Comparison of ENCODE assay signal across 8 cellular contexts in the genomic region with DNA sequence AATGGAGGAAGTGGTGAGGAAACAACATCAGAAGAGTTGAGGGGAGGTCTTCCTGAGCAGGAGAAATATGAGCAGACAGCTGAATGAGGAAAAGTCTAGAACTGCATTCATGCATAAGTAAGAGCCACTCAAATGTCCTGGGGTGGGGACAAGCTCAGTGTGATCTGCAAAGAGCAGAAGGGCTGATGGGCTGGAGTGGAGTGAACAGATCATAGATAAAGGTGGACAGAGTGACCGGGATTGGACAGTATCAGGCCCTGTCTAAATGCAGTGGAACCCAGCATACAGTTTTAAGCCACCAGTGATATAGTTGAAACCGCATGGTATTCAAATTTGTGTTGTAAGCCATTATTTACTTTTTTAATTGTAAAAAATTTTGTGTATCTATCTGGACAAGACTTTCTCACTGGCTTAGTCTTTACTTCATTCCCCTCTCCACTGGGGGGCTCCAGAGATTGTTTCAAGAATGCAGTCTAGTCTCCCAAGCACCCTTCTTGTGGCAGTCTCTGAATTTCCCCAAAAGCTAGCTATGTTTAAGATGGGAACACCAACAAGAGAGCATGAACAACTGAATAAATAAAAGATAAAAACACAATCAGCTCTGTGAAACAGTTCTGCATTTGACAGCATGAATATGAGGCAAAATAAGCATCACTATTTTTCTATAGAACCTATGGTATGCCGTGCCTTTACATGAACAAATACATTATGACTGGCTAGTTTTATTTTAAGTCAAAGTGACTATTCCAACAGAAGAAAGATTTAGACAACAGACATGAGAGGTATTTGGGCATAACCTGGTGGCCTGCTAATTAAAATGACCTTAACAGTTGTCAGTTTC. TPM values are rescaled to one million over a fixed set of nuclear protein-coding genes. Genes with fewer than 3 reads are reported as not detected.
DNase-seq lines count a peak whose midpoint lies in the region; ATAC-seq and TF ChIP-seq lines count a peak whose summit lies in the region.

No MANE protein-coding gene starts in this region.

- no peak for TF ChIP-seq POLR2A in thyroid gland (IDR thresholded peaks at IDR 0.05)

- no peaks in the 10 kb centered on the region for H3K36me3 ChIP-seq in thyroid gland

- intact Hi-C loops in right cardiac atrium (cut with DNase I), result loop anchor here (5.0 to 10.0 kb wide), 4 partner anchors 148 to 353 kb away; no protein-coding TSS in a partner anchor
- intact Hi-C loops in thyroid gland (cut with DNase I), result loop anchor here (10.0 kb wide), 1 partner anchor 351 kb away; no protein-coding TSS in a partner anchor

- WGBS in right cardiac atrium, result 62% methylated on average over 3 of the region's 3 CpGs
- WGBS in thyroid gland, 2 donors, result 71 to 75% methylated on average over 3 of the region's 3 CpGs

- peak; percentile 20 for DNase-seq in AG09319 (ENCODE audit: extremely low read depth, low read depth)
- DNase-seq in NAMALWA (ENCODE audit: low spot score), result peak; percentile 34
- no peak for DNase-seq in right cardiac atrium
- DNase-seq in thyroid gland, result peak; percentile 42 to 55
- DNase-seq in UCSD-AML1 (lab: John Stamatoyannopoulos, UW; ENCODE audit: unreplicated experiment), result no peak
- no peak for DNase-seq in activated effector memory CD4-positive, alpha-beta T cell treated with anti-CD3 and anti-CD28 coated beads, Interleukin-2, amount 50 U/mL, for 16 hours

- no peak overlapping the region for H3K27ac ChIP-seq in right cardiac atrium (ENCODE audit: low read length)
- H3K27ac ChIP-seq in thyroid gland, result no peak overlapping the region

- TF ChIP-seq CTCF in AG09319 (IDR thresholded peaks at IDR 0.05; ENCODE audit: low read depth, low read length) (peak; percentile 78), WI38 (IDR thresholded peaks at IDR 0.05; ENCODE audit: low read depth, low read length) (peak; percentile 50), thyroid gland (IDR thresholded peaks at IDR 0.05) (peak; percentile 34 to 82 (median 68))

- peak; percentile 72 for ATAC-seq in GM18519 (IDR thresholded peaks at IDR 0.05; ENCODE audit: low FRiP score, unreplicated experiment)
- ATAC-seq in right cardiac atrium, result peak; percentile 68 to 69

- H3K4me1 ChIP-seq in right cardiac atrium (ENCODE audit: control insufficient read depth, insufficient read depth, low read length), result no peaks in the 10 kb centered on the region
- no peaks in the 10 kb centered on the region for H3K4me1 ChIP-seq in thyroid gland

- no peaks in the 10 kb centered on the region for H3K27me3 ChIP-seq in right cardiac atrium (ENCODE audit: control insufficient read depth, insufficient read depth)
- no peaks in the 10 kb centered on the region for H3K27me3 ChIP-seq in thyroid gland

- H3K9me3 ChIP-seq in right cardiac atrium (ENCODE audit: control insufficient read depth, low read length) (no peaks in the 10 kb centered on the region), thyroid gland (no peaks in the 10 kb centered on the region)

- no peak overlapping the region for H3K4me3 ChIP-seq in WI38 (ENCODE audit: low read depth, low read length)
- H3K4me3 ChIP-seq in right cardiac atrium (ENCODE audit: low read length), result no peak overlapping the region
- H3K4me3 ChIP-seq in thyroid gland (replicated peaks in 1 of 3), result no peak overlapping the region

RNA-seq across cellular contexts. Expression of a gene that starts 10.7 kb away (rescaled TPM):
- 1 to 10 TPM; 1.9 to 2.9 (median 2.4) TPM for total RNA-seq in right cardiac atrium
- polyA plus RNA-seq in right cardiac atrium, result 0.81 TPM
- total RNA-seq in thyroid gland, result 10 to 100 TPM in 2 of 4 donors, 1 to 10 TPM in 2; 2.5 to 15.3 (median 9.4) TPM

Comparison
In these comparisons a context has a peak if more than half of its experiments do, and no peak if none do; other contexts are left out.
1. DNase-seq: peak in AG09319 (single experiment), NAMALWA (single experiment) and thyroid gland (2 of 2); none in right cardiac atrium (0 of 3), UCSD-AML1 (single experiment) and activated effector memory CD4-positive, alpha-beta T cell treated with anti-CD3 and anti-CD28 coated beads, Interleukin-2, amount 50 U/mL, for 16 hours (single experiment).
2. Peak in every context shown above with its lines, with median percentiles within 50 percentile points of each other: CTCF ChIP-seq.